ENCODE assay signal across 9 cellular contexts in genomic region chr12:43501705-43502104, GRCh38. TPM values are rescaled to one million over a fixed set of nuclear protein-coding genes. Genes with fewer than 3 reads are reported as not detected.
DNase-seq lines count a peak whose midpoint lies in the region; ATAC-seq and TF ChIP-seq lines count a peak whose summit lies in the region.
"Had no signal": no experiment of that assay in that cellular context is flagged by ENCODE, and none has a peak within 500 bp of the region (broad histone marks: within the 10 kb centered on the region; RNA-seq: fewer than 3 reads in every experiment).

No MANE protein-coding gene starts in this region.

- no peaks in the 10 kb centered on the region for H4K20me1 ChIP-seq in hepatocyte (ENCODE audit: insufficient read depth, poor library complexity, severe bottlenecking)

- no peaks in the 10 kb centered on the region for H3K36me3 Mint-ChIP-seq in HFFc6 (ENCODE audit: low read depth)

- 51% methylated on average over 2 of the region's 2 CpGs for WGBS in hepatocyte (ENCODE audit: low lambda C conversion rate, missing lambda C conversion rate)

- H3K4me1 ChIP-seq in BE2C, result no peaks in the 10 kb centered on the region
- H3K4me1 ChIP-seq in hepatocyte (ENCODE audit: insufficient read depth), result no peaks in the 10 kb centered on the region

- H3K4me3 ChIP-seq in BE2C (ENCODE audit: low read depth, low read length), result no peak overlapping the region
- H3K4me3 ChIP-seq in hepatocyte, result no peak overlapping the region

- H3K4me1 Mint-ChIP-seq in HFFc6 (ENCODE audit: low read depth), result no peaks in the 10 kb centered on the region
- no peaks in the 10 kb centered on the region for H3K4me1 Mint-ChIP-seq in stimulated activated naive CD8-positive, alpha-beta T cell treated with anti-CD3 and anti-CD28 coated beads, Interleukin-15, amount 100 ng/mL, for 72 hours

- no peaks in the 10 kb centered on the region for H3K79me2 ChIP-seq in hepatocyte

- in situ Hi-C loops in SK-MEL-5 (cut with HindIII; ENCODE audit: low pct_unique_long_range_greater_than_20kb, low sequenced_read_pairs), result no loop called here

- DNase-seq in BE2C, result no peak
- DNase-seq in HFFc6, result peak; percentile 12
- DNase-seq in SK-MEL-5 (ENCODE audit: low read depth, low spot score), result peak; percentile 66
- DNase-seq in hepatocyte (ENCODE audit: low spot score), result peak; percentile 21
- no peak for DNase-seq in stimulated activated naive CD8-positive, alpha-beta T cell treated with anti-CD3 and anti-CD28 coated beads, Interleukin-15, amount 100 ng/mL, for 72 hours
- no peak for DNase-seq in islet precursor cell

- H3K27me3 ChIP-seq in BE2C (no peaks in the 10 kb centered on the region), hepatocyte (no peaks in the 10 kb centered on the region)

- ATAC-seq in HG03095 (IDR thresholded peaks at IDR 0.05; ENCODE audit: unreplicated experiment), result no peak
- ATAC-seq in stimulated activated naive CD8-positive, alpha-beta T cell treated with anti-CD3 and anti-CD28 coated beads, Interleukin-15, amount 100 ng/mL, for 72 hours, result no peak
- no peak for ATAC-seq in GM21786 (IDR thresholded peaks at IDR 0.05; ENCODE audit: unreplicated experiment)
- ATAC-seq: Right ventricle myocardium inferior had no signal

- H3K4me3 Mint-ChIP-seq in HFFc6, result no peak overlapping the region
- H3K4me3 Mint-ChIP-seq in stimulated activated naive CD8-positive, alpha-beta T cell treated with anti-CD3 and anti-CD28 coated beads, Interleukin-15, amount 100 ng/mL, for 72 hours, result no peak overlapping the region

- H3K9me3 Mint-ChIP-seq in HFFc6, result no peaks in the 10 kb centered on the region
- no peaks in the 10 kb centered on the region for H3K9me3 Mint-ChIP-seq in stimulated activated naive CD8-positive, alpha-beta T cell treated with anti-CD3 and anti-CD28 coated beads, Interleukin-15, amount 100 ng/mL, for 72 hours

- H3K27ac Mint-ChIP-seq in HFFc6, result no peak overlapping the region
- H3K27ac Mint-ChIP-seq in stimulated activated naive CD8-positive, alpha-beta T cell treated with anti-CD3 and anti-CD28 coated beads, Interleukin-15, amount 100 ng/mL, for 72 hours, result no peak overlapping the region

- H3K9me2 ChIP-seq in hepatocyte (replicated peaks; ENCODE audit: insufficient read depth), result no peaks in the 10 kb centered on the region

- H3K9me3 ChIP-seq in BE2C (no peaks in the 10 kb centered on the region), hepatocyte (ENCODE audit: low read depth) (no peaks in the 10 kb centered on the region)

- no peak overlapping the region for H3K27ac ChIP-seq in hepatocyte

- peaks cover under 1% of the 10 kb centered on the region; the same call in 1 of the 2 replicates for H3K27me3 Mint-ChIP-seq in HFFc6 (ENCODE audit: insufficient read depth)
- no peaks in the 10 kb centered on the region for H3K27me3 Mint-ChIP-seq in stimulated activated naive CD8-positive, alpha-beta T cell treated with anti-CD3 and anti-CD28 coated beads, Interleukin-15, amount 100 ng/mL, for 72 hours

- TF ChIP-seq CTCF in BE2C (IDR thresholded peaks at IDR 0.05; ENCODE audit: low read depth, low read length) (peak; percentile 54), HFFc6 (IDR thresholded peaks at IDR 0.05) (peak; percentile 78), hepatocyte (IDR thresholded peaks at IDR 0.05; ENCODE audit: poor library complexity) (peak; percentile 69)

- H2AFZ ChIP-seq in hepatocyte, result no peak overlapping the region

- H3K36me3 ChIP-seq in BE2C (no peaks in the 10 kb centered on the region), hepatocyte (replicated peaks; ENCODE audit: insufficient read depth, low read depth) (no peaks in the 10 kb centered on the region)

- H3K4me2 ChIP-seq in hepatocyte, result no peak overlapping the region

RNA-seq across cellular contexts. Expression of gene ADAMTS20, which starts 50.3 kb away (rescaled TPM):
- not detected for polyA plus RNA-seq in BE2C (2012; ENCODE audit: insufficient read depth, insufficient read length, low read depth)
- total RNA-seq in HFFc6 (2021; fragmentation: NEBNext Ultra II Directional; extraction: Animal tissue kit (Norgen Biotek cat#: 25700)), result not detected
- total RNA-seq in SK-MEL-5 (2014; rRNA removed; shearing (Covaris generic)), result 0.18 and 0.24 TPM in 2 replicates
- polyA plus RNA-seq in SK-MEL-5 (2015; cell fraction: cytosol; rRNA removed), result 0.11 and 0.22 TPM in 2 replicates
- polyA plus RNA-seq in SK-MEL-5 (2015; cell fraction: nucleus; rRNA removed), result 1.6 and 2.0 TPM in 2 replicates
- total RNA-seq in hepatocyte, result 0.36 and 1.2 TPM in 2 replicates
- 0.45 and 0.47 TPM in 2 replicates for polyA plus RNA-seq in hepatocyte
- total RNA-seq: Right ventricle myocardium inferior had no signal

Comparison
In these comparisons a context has a peak if more than half of its experiments do, and no peak if none do; other contexts are left out.
1. DNase-seq: peak in HFFc6 (single experiment), SK-MEL-5 (single experiment) and hepatocyte (single experiment); none in BE2C (single experiment), stimulated activated naive CD8-positive, alpha-beta T cell treated with anti-CD3 and anti-CD28 coated beads, Interleukin-15, amount 100 ng/mL, for 72 hours (0 of 2) and islet precursor cell (single experiment).
2. Peak in every context shown above with its lines, with median percentiles within 50 percentile points of each other: CTCF ChIP-seq.